1 cellular context compared by ENCODE assay signal in genomic region chr2:38751043-38751846, GRCh38.
A peak's percentile ranks its signal among the peaks of the same experiment; 100 is the strongest.
TF ChIP-seq lines count a peak whose summit lies in the region.

TSS of gene SRSF7 (minus strand) at chr2:38751361. CDS start at chr2:38751256, 105 bp downstream.

TF ChIP-seq in HEK293, 187 proteins besides CTCF, POLR2A, EP300 and RAD21 (continued from another document and continues in another):
- TF ChIP-seq PRDM10 (tag by site-specific recombination; IDR thresholded peaks at IDR 0.05): peak; percentile 81
- TF ChIP-seq REPIN1 (tag by site-specific recombination; IDR thresholded peaks at IDR 0.05; ENCODE audit: low read depth): 0 out of 2 replicates have a peak, but pooled peaks have one; percentile 72
- TF ChIP-seq ZNF76 (tag by site-specific recombination; IDR thresholded peaks at IDR 0.05; ENCODE audit: borderline replicate concordance, low read depth): peak; percentile 64
- peak; percentile 39; the same call in 1 of the 2 replicates for TF ChIP-seq ZNF518A (tag by site-specific recombination; conservative IDR thresholded peaks at IDR 0.05; ENCODE audit: low read depth)
- no peak for TF ChIP-seq ZIC2 (tag by site-specific recombination; IDR thresholded peaks at IDR 0.05)
- peak; percentile 79 for TF ChIP-seq ZFHX2 (tag by site-specific recombination; conservative IDR thresholded peaks at IDR 0.05)
- TF ChIP-seq ZNF394 (tag by site-specific recombination; IDR thresholded peaks at IDR 0.05; ENCODE audit: borderline replicate concordance): peak; percentile 78; the same call in 1 of the 2 replicates
- TF ChIP-seq ZNF133 (tag by site-specific recombination; IDR thresholded peaks at IDR 0.05): peak; percentile 29; the same call in 1 of the 2 replicates
- peak; percentile 71; the same call in 1 of the 2 replicates for TF ChIP-seq ZSCAN30 (tag by site-specific recombination; IDR thresholded peaks at IDR 0.05)
- no peak for TF ChIP-seq HIC1 (tag by site-specific recombination; IDR thresholded peaks at IDR 0.05)
- TF ChIP-seq, protein P1, sequence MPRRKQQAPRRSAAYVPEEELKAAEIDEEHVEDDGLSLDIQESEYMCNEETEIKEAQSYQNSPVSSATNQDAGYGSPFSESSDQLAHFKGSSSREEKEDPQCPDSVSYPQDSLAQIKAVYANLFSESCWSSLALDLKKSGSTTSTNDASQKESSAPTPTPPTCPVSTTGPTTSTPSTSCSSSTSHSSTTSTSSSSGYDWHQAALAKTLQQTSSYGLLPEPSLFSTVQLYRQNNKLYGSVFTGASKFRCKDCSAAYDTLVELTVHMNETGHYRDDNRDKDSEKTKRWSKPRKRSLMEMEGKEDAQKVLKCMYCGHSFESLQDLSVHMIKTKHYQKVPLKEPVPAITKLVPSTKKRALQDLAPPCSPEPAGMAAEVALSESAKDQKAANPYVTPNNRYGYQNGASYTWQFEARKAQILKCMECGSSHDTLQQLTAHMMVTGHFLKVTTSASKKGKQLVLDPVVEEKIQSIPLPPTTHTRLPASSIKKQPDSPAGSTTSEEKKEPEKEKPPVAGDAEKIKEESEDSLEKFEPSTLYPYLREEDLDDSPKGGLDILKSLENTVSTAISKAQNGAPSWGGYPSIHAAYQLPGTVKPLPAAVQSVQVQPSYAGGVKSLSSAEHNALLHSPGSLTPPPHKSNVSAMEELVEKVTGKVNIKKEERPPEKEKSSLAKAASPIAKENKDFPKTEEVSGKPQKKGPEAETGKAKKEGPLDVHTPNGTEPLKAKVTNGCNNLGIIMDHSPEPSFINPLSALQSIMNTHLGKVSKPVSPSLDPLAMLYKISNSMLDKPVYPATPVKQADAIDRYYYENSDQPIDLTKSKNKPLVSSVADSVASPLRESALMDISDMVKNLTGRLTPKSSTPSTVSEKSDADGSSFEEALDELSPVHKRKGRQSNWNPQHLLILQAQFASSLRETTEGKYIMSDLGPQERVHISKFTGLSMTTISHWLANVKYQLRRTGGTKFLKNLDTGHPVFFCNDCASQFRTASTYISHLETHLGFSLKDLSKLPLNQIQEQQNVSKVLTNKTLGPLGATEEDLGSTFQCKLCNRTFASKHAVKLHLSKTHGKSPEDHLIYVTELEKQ (tag by site-specific recombination; IDR thresholded peaks at IDR 0.05; ENCODE audit: borderline replicate concordance): no peak
- no peak for TF ChIP-seq ZNF239 (tag by site-specific recombination; IDR thresholded peaks at IDR 0.05)
- 0 out of 2 replicates have a peak, but pooled peaks have one; percentile 38 for TF ChIP-seq ZNF610 (tag by site-specific recombination; IDR thresholded peaks at IDR 0.05; ENCODE audit: borderline replicate concordance)
- TF ChIP-seq ZNF19 (tag by site-specific recombination; IDR thresholded peaks at IDR 0.05; ENCODE audit: low read depth): no peak
- TF ChIP-seq ZNF645 (tag by site-specific recombination; IDR thresholded peaks at IDR 0.05): 0 out of 2 replicates have a peak, but pooled peaks have one; percentile 67
- no peak for TF ChIP-seq ZNF654 (tag by site-specific recombination; IDR thresholded peaks at IDR 0.05; ENCODE audit: low read depth)
- TF ChIP-seq, protein P2, sequence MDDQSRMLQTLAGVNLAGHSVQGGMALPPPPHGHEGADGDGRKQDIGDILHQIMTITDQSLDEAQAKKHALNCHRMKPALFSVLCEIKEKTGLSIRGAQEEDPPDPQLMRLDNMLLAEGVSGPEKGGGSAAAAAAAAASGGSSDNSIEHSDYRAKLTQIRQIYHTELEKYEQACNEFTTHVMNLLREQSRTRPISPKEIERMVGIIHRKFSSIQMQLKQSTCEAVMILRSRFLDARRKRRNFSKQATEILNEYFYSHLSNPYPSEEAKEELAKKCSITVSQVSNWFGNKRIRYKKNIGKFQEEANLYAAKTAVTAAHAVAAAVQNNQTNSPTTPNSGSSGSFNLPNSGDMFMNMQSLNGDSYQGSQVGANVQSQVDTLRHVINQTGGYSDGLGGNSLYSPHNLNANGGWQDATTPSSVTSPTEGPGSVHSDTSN (CRISPR knock-in tag; IDR thresholded peaks at IDR 0.05): peak; percentile 40; the same call in 1 of the 2 replicates
- TF ChIP-seq ZFP41 (tag by site-specific recombination; IDR thresholded peaks at IDR 0.05; ENCODE audit: borderline replicate concordance): peak; percentile 95; the same call in 1 of the 2 replicates
- peak; percentile 26; the same call in 1 of the 2 replicates for TF ChIP-seq ZNF449 (tag by site-specific recombination; IDR thresholded peaks at IDR 0.05)
- TF ChIP-seq ZNF561 (tag by site-specific recombination; IDR thresholded peaks at IDR 0.05; ENCODE audit: borderline replicate concordance): peak; percentile 27; the same call in 1 of the 2 replicates
- TF ChIP-seq, protein P3, sequence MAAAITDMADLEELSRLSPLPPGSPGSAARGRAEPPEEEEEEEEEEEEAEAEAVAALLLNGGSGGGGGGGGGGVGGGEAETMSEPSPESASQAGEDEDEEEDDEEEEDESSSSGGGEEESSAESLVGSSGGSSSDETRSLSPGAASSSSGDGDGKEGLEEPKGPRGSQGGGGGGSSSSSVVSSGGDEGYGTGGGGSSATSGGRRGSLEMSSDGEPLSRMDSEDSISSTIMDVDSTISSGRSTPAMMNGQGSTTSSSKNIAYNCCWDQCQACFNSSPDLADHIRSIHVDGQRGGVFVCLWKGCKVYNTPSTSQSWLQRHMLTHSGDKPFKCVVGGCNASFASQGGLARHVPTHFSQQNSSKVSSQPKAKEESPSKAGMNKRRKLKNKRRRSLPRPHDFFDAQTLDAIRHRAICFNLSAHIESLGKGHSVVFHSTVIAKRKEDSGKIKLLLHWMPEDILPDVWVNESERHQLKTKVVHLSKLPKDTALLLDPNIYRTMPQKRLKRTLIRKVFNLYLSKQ (tag by site-specific recombination; IDR thresholded peaks at IDR 0.05; ENCODE audit: borderline replicate concordance): no peak
- TF ChIP-seq, protein P4, sequence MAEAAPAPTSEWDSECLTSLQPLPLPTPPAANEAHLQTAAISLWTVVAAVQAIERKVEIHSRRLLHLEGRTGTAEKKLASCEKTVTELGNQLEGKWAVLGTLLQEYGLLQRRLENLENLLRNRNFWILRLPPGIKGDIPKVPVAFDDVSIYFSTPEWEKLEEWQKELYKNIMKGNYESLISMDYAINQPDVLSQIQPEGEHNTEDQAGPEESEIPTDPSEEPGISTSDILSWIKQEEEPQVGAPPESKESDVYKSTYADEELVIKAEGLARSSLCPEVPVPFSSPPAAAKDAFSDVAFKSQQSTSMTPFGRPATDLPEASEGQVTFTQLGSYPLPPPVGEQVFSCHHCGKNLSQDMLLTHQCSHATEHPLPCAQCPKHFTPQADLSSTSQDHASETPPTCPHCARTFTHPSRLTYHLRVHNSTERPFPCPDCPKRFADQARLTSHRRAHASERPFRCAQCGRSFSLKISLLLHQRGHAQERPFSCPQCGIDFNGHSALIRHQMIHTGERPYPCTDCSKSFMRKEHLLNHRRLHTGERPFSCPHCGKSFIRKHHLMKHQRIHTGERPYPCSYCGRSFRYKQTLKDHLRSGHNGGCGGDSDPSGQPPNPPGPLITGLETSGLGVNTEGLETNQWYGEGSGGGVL (tag by site-specific recombination; IDR thresholded peaks at IDR 0.05): peak; percentile 62; the same call in 1 of the 2 replicates
- TF ChIP-seq ZNF16 (tag by site-specific recombination; IDR thresholded peaks at IDR 0.05; ENCODE audit: low read depth): no peak
- TF ChIP-seq, protein P5, sequence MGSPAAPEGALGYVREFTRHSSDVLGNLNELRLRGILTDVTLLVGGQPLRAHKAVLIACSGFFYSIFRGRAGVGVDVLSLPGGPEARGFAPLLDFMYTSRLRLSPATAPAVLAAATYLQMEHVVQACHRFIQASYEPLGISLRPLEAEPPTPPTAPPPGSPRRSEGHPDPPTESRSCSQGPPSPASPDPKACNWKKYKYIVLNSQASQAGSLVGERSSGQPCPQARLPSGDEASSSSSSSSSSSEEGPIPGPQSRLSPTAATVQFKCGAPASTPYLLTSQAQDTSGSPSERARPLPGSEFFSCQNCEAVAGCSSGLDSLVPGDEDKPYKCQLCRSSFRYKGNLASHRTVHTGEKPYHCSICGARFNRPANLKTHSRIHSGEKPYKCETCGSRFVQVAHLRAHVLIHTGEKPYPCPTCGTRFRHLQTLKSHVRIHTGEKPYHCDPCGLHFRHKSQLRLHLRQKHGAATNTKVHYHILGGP (tag by site-specific recombination; IDR thresholded peaks at IDR 0.05): 0 out of 2 replicates have a peak, but pooled peaks have one; percentile 7
- TF ChIP-seq TRIM28 (IDR thresholded peaks at IDR 0.05; ENCODE audit: borderline replicate concordance, low read length): peak; percentile 77; the same call in 1 of the 2 replicates
